ENCODE assay signal across 23 cellular contexts in genomic region chr14:71245659-71246361, GRCh38.
A peak's percentile ranks its signal among the peaks of the same experiment; 100 is the strongest.
DNase-seq lines count a peak whose midpoint lies in the region; ATAC-seq and FAIRE-seq lines count a peak whose summit lies in the region.
"Had no signal": no experiment of that assay in that cellular context is flagged by ENCODE, and none has a peak within 500 bp of the region (broad histone marks: within the 10 kb centered on the region; RNA-seq: fewer than 3 reads in every experiment).

No MANE protein-coding gene starts in this region.

- no peaks in the 10 kb centered on the region for H3K27me3 ChIP-seq in small intestine (ENCODE audit: control insufficient read depth in 2 of 2, insufficient read depth in 2 of 2, low read length in 2 of 2)
- H3K27me3 ChIP-seq: spleen, upper lobe of right lung had no signal

- peak overlapping the region; percentile 95 for H3K27ac Mint-ChIP-seq in activated CD4-positive, alpha-beta T cell treated with anti-CD3 and anti-CD28 coated beads, Interleukin-2, amount 10 ng/mL, durations not matched to agents 7 days and 5 days
- H3K27ac Mint-ChIP-seq in activated naive CD8-positive, alpha-beta T cell: peak overlapping the region; percentile 68
- H3K27ac Mint-ChIP-seq: nephron progenitor cell had no signal

- FAIRE-seq in HTR-8/SVneo (lab: Jason Lieb, UNC) (peak; percentile 82), small intestine (lab: Jason Lieb, UNC) (no peak)
- FAIRE-seq: A204.1, endometrium, HepG2, islet of Langerhans had no signal

- no peak overlapping the region for H3K4me3 ChIP-seq in small intestine (ENCODE audit: low read depth in 1 of 2, low read length in 2 of 2)
- H3K4me3 ChIP-seq: psoas muscle, spleen, upper lobe of right lung had no signal

- H3K27me3 Mint-ChIP-seq in activated CD4-positive, alpha-beta T cell treated with anti-CD3 and anti-CD28 coated beads, Interleukin-2, amount 10 ng/mL, durations not matched to agents 7 days and 5 days: no peaks in the 10 kb centered on the region
- no peaks in the 10 kb centered on the region for H3K27me3 Mint-ChIP-seq in activated naive CD8-positive, alpha-beta T cell

- DNase-seq in activated CD4-positive, alpha-beta T cell treated with anti-CD3 and anti-CD28 coated beads, Interleukin-2, amount 10 ng/mL, durations not matched to agents 7 days and 5 days: peak; percentile 55
- DNase-seq in activated CD4-positive, alpha-beta T cell treated with anti-CD3 and anti-CD28 coated beads for 1 hour: no peak
- no peak for DNase-seq in HTR-8/SVneo (ENCODE audit: insufficient read length, low spot score)
- DNase-seq in small intestine: peak; percentile 34
- DNase-seq in NCI-H2171 (lab: John Stamatoyannopoulos, UW): no peak
- DNase-seq in mucosa of gallbladder (ENCODE audit: low spot score): no peak
- DNase-seq: aorta; MV-4-11; NCI-H2029 treated with DMSO at 0.1 percent for 48 hours; NCI-H524; nephron progenitor cell; psoas muscle; SHP77 treated with DMSO at 0.1 percent for 48 hours; spleen; stimulated activated naive CD4-positive, alpha-beta T cell treated with Interleukin-2 at 50 U/mL for 16 hours; upper lobe of right lung had no signal

- peak overlapping the region; percentile 0 to 33 for H3K27ac ChIP-seq in small intestine (ENCODE audit: low read depth in 1 of 2, low read length in 1 of 2)
- H3K27ac ChIP-seq: psoas muscle, upper lobe of right lung had no signal

- peaks cover 34% of the 10 kb centered on the region for H3K36me3 Mint-ChIP-seq in activated CD4-positive, alpha-beta T cell treated with anti-CD3 and anti-CD28 coated beads, Interleukin-2, amount 10 ng/mL, durations not matched to agents 7 days and 5 days (ENCODE audit: low read depth)
- peaks cover 19% of the 10 kb centered on the region for H3K36me3 Mint-ChIP-seq in activated naive CD8-positive, alpha-beta T cell

- H3K4me3 Mint-ChIP-seq in activated CD4-positive, alpha-beta T cell treated with anti-CD3 and anti-CD28 coated beads, Interleukin-2, amount 10 ng/mL, durations not matched to agents 7 days and 5 days: no peak overlapping the region
- peak overlapping the region; percentile 40 for H3K4me3 Mint-ChIP-seq in activated naive CD8-positive, alpha-beta T cell
- H3K4me3 Mint-ChIP-seq: nephron progenitor cell had no signal

- H3K9me3 Mint-ChIP-seq in activated CD4-positive, alpha-beta T cell treated with anti-CD3 and anti-CD28 coated beads, Interleukin-2, amount 10 ng/mL, durations not matched to agents 7 days and 5 days: peaks cover 30% of the 10 kb centered on the region
- peaks cover 9% of the 10 kb centered on the region for H3K9me3 Mint-ChIP-seq in activated naive CD8-positive, alpha-beta T cell (ENCODE audit: low read depth)

- H3K36me3 ChIP-seq in small intestine (ENCODE audit: control insufficient read depth in 2 of 2, insufficient read depth in 2 of 2, low read length in 2 of 2): no peaks in the 10 kb centered on the region
- H3K36me3 ChIP-seq: spleen, upper lobe of right lung had no signal

- POLR2A ChIA-PET in activated CD4-positive, alpha-beta T cell treated with anti-CD3 and anti-CD28 coated beads, Interleukin-2, amount 10 ng/mL, durations not matched to agents 7 days and 5 days (lab: Charles Lee): no interaction called here

- H3K4me1 ChIP-seq in small intestine (ENCODE audit: control insufficient read depth in 2 of 2, insufficient read depth in 1 of 2, low read depth in 1 of 2, low read length in 1 of 2): no peaks in the 10 kb centered on the region
- H3K4me1 ChIP-seq: psoas muscle, upper lobe of right lung had no signal

- no peak for ATAC-seq in GM21717 (IDR thresholded peaks at IDR 0.05; ENCODE audit: unreplicated experiment)
- ATAC-seq: activated CD4-positive, CD25-positive, alpha-beta regulatory T cell treated with anti-CD3 and anti-CD28 coated beads, Interleukin-2, amount 50 U/mL, for 24 hours; HepG2; psoas muscle; upper lobe of right lung had no signal

- WGBS in small intestine, 3 donors: 83 to 86% (median 83%) methylated on average over 8 of the region's 8 CpGs

- CTCF ChIA-PET in activated CD4-positive, alpha-beta T cell treated with anti-CD3 and anti-CD28 coated beads, Interleukin-2, amount 10 ng/mL, durations not matched to agents 7 days and 5 days (lab: Charles Lee): interaction anchor here (1.0 to 1.3 kb wide), 2 partner anchors 28 to 338 kb away, joined by 3 to 4 read pairs; partner anchors contain the start of gene PCNX1

- H3K9me3 ChIP-seq in small intestine (ENCODE audit: control insufficient read depth, low read depth): no peaks in the 10 kb centered on the region
- H3K9me3 ChIP-seq: psoas muscle, upper lobe of right lung had no signal

- H3K4me1 Mint-ChIP-seq in activated CD4-positive, alpha-beta T cell treated with anti-CD3 and anti-CD28 coated beads, Interleukin-2, amount 10 ng/mL, durations not matched to agents 7 days and 5 days: peaks cover 51% of the 10 kb centered on the region
- peaks cover 52% of the 10 kb centered on the region for H3K4me1 Mint-ChIP-seq in activated naive CD8-positive, alpha-beta T cell (ENCODE audit: low read depth)
- H3K4me1 Mint-ChIP-seq: nephron progenitor cell had no signal

Comparison
In these comparisons a context has a peak if more than half of its experiments do, and no peak if none do; other contexts are left out.
1. DNase-seq: peak in activated CD4-positive, alpha-beta T cell treated with anti-CD3 and anti-CD28 coated beads, Interleukin-2, amount 10 ng/mL, durations not matched to agents 7 days and 5 days (single experiment) and small intestine (single experiment); none in activated CD4-positive, alpha-beta T cell treated with anti-CD3 and anti-CD28 coated beads for 1 hour (single experiment), HTR-8/SVneo (single experiment), NCI-H2171 (single experiment) and mucosa of gallbladder (single experiment).